8 cellular contexts compared by ENCODE assay signal in the genomic region with DNA sequence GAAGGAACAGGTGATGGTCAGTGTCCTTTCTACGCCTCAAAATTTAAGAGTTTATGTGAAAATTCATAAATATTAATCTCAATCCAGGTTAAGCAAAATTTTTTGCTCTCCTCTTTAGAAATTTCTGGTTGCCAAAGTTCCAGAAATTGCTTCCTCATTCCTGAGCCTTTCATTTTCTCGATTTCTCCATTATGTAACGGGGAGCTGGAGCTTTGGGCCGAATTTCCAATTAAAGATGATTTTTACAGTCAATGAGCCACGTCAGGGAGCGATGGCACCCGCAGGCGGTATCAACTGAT. TPM values are rescaled to one million over a fixed set of nuclear protein-coding genes. Genes with fewer than 3 reads are reported as not detected.
A peak's percentile ranks its signal among the peaks of the same experiment; 100 is the strongest.
DNase-seq lines count a peak whose midpoint lies in the region; ATAC-seq and TF ChIP-seq lines count a peak whose summit lies in the region.

No MANE protein-coding gene starts in this region.

- H3K4me3 ChIP-seq in astrocyte of the spinal cord (ENCODE audit: low read depth, low read length), result peak overlapping the region; percentile 54
- peak overlapping the region; percentile 65 for H3K4me3 ChIP-seq in lower leg skin (ENCODE audit: low read depth, poor library complexity, severe bottlenecking)
- H3K4me3 ChIP-seq in tibial artery, result peak overlapping the region; percentile 72 to 97

- no peak for TF ChIP-seq POLR2A in lower leg skin (IDR thresholded peaks at IDR 0.05)

- H3K4me3 Mint-ChIP-seq in activated T-cell treated with anti-CD3 and anti-CD28 coated beads, Interleukin-2, amount 50 U/mL, for 72 hours, result peak overlapping the region; percentile 84 to 97

- H3K9me3 Mint-ChIP-seq in activated T-cell treated with anti-CD3 and anti-CD28 coated beads, Interleukin-2, amount 50 U/mL, for 72 hours, result no peaks in the 10 kb centered on the region

- H3K4me1 ChIP-seq in tibial artery, result peaks cover 0 to 18% (median 4%) of the 10 kb centered on the region in 4 donors

- no peaks in the 10 kb centered on the region for H3K27me3 Mint-ChIP-seq in activated T-cell treated with anti-CD3 and anti-CD28 coated beads, Interleukin-2, amount 50 U/mL, for 72 hours (ENCODE audit: low read depth)

- in situ Hi-C loops in astrocyte of the spinal cord (cut with HindIII; ENCODE audit: low sequenced_read_pairs), result no loop called here

- intact Hi-C loops in lower leg skin (cut with DNase I; ENCODE audit: low total_unique reads) (no loop called here), tibial artery (cut with DNase I; ENCODE audit: low total_unique reads) (no loop called here)

- no peaks in the 10 kb centered on the region for H3K27me3 ChIP-seq in tibial artery

- H3K27ac Mint-ChIP-seq in activated T-cell treated with anti-CD3 and anti-CD28 coated beads, Interleukin-2, amount 50 U/mL, for 72 hours, result peak overlapping the region; percentile 100

- no peaks in the 10 kb centered on the region for H3K9me3 ChIP-seq in tibial artery

- TF ChIP-seq CTCF in astrocyte of the spinal cord (IDR thresholded peaks at IDR 0.05; ENCODE audit: low read depth, low read length) (no peak), lower leg skin (IDR thresholded peaks at IDR 0.05) (peak in 1 of 3 donors; percentile 48), tibial artery (IDR thresholded peaks at IDR 0.05) (no peak)

- 5 to 6% methylated on average over 8 of the region's 8 CpGs for WGBS in lower leg skin, 2 donors

- no peaks in the 10 kb centered on the region for H3K36me3 ChIP-seq in tibial artery

- H3K36me3 Mint-ChIP-seq in activated T-cell treated with anti-CD3 and anti-CD28 coated beads, Interleukin-2, amount 50 U/mL, for 72 hours (ENCODE audit: insufficient read depth in 2 of 2), result peaks cover 6 to 17% of the 10 kb centered on the region in 2 donors

- ATAC-seq in activated T-cell treated with anti-CD3 and anti-CD28 coated beads, Interleukin-2, amount 50 U/mL, for 72 hours (replicated peaks in 1 of 2), result no peak
- no peak for ATAC-seq in HG03025 (IDR thresholded peaks at IDR 0.05; ENCODE audit: low FRiP score, unreplicated experiment)

- H3K4me1 Mint-ChIP-seq in activated T-cell treated with anti-CD3 and anti-CD28 coated beads, Interleukin-2, amount 50 U/mL, for 72 hours (ENCODE audit: low read depth), result peaks cover 66% of the 10 kb centered on the region

- H3K27ac ChIP-seq in tibial artery, result peak overlapping the region; percentile 86 to 97

- no peak for DNase-seq in activated T-cell treated with anti-CD3 and anti-CD28 coated beads, Interleukin-2, amount 50 U/mL, for 72 hours
- DNase-seq in activated T-cell treated with anti-CD3 and anti-CD28 coated beads for 4 hours, result no peak
- no peak for DNase-seq in astrocyte of the spinal cord (ENCODE audit: low read depth, low spot score)
- DNase-seq in lower leg skin (ENCODE audit: low spot score in 2 of 2), result no peak
- no peak for DNase-seq in tibial artery
- no peak for DNase-seq in NAMALWA (ENCODE audit: low spot score)
- DNase-seq in central memory CD4-positive, alpha-beta T cell, result no peak

RNA-seq across cellular contexts. Expression of gene PRNP, which starts 0.4 kb away (rescaled TPM):
- 10 to 100 TPM; 69.3 to 97.3 TPM for total RNA-seq in activated T-cell treated with anti-CD3 and anti-CD28 coated beads, Interleukin-2, amount 50 U/mL, for 72 hours
- 100 to 1,000 TPM; 125 to 164 (median 136) TPM for total RNA-seq in lower leg skin

RNA-seq across cellular contexts. Expression of gene PRND, which starts 35.8 kb away (rescaled TPM):
- total RNA-seq in activated T-cell treated with anti-CD3 and anti-CD28 coated beads, Interleukin-2, amount 50 U/mL, for 72 hours, result not detected
- under 1 TPM in 2 of 4 donors, not detected in 2; 0.06 to 0.46 TPM for total RNA-seq in lower leg skin
